Comparison of ENCODE assay signal across 8 cellular contexts in genomic region chrX:129843459-129844306, GRCh38. TPM values are rescaled to one million over a fixed set of nuclear protein-coding genes. Genes with fewer than 3 reads are reported as not detected.
DNase-seq lines count a peak whose midpoint lies in the region; ATAC-seq and TF ChIP-seq lines count a peak whose summit lies in the region.

Gene ZDHHC9, minus strand, starts transcription at chrX:129843886. Its CDS starts 1,941 bp downstream, at chrX:129841945.

- H3K9me3 ChIP-seq in AG04450 (ENCODE audit: control insufficient read depth, insufficient read depth, low read length) (peaks cover 2% of the 10 kb centered on the region; the same call in 1 of the 2 replicates), spleen (no peaks in the 10 kb centered on the region)

- peak; percentile 57 for DNase-seq in AG04450 (ENCODE audit: low read depth, low spot score)
- DNase-seq in NCI-H226, result peak; percentile 66
- DNase-seq in activated CD4-positive, CD25-positive, alpha-beta regulatory T cell (lab: John Stamatoyannopoulos, UW), result peak; percentile 51 to 70 (median 62)
- peak; percentile 18 to 95 (median 82) for DNase-seq in caudate nucleus (lab: John Stamatoyannopoulos, UW)
- peak; percentile 85 for DNase-seq in inferior parietal cortex (ENCODE audit: extremely low spot score)
- DNase-seq in spleen, result peak; percentile 94

- in situ Hi-C loops in GM18951 (cut with MboI; ENCODE audit: low sequenced_read_pairs, unreplicated experiment), result loop anchor here (25.0 kb wide), 1 partner anchor 206 kb away; no protein-coding TSS in a partner anchor

- POLR2A ChIA-PET in AG04450 (lab: Yijun Ruan, JAX), result interaction anchor here (0.6 to 0.7 kb wide), 3 partner anchors 10 to 203 kb away, joined by 3 to 4 read pairs (median 3); no protein-coding TSS in a partner anchor

- H3K27ac ChIP-seq in AG04450 (ENCODE audit: low read depth, low read length), result peak within 1 kb of the TSS; percentile 57
- peak within 1 kb of the TSS; percentile 36 for H3K27ac ChIP-seq in caudate nucleus (ENCODE audit: low read depth, low read length)
- H3K27ac ChIP-seq in spleen, result peak within 1 kb of the TSS in 7 of 8 donors; percentile 19 to 80 (median 72)

- CTCF ChIA-PET in AG04450 (lab: Charles Lee), result interaction anchor here (1.4 kb wide), 1 partner anchor 217 kb away, joined by 5 read pairs; no protein-coding TSS in a partner anchor

- intact Hi-C loops in spleen (cut with DNase I; ENCODE audit: low total_unique reads), result no loop called here

- H3K4me3 ChIP-seq in AG04450 (ENCODE audit: low read depth, low read length) (peak within 1 kb of the TSS; percentile 70), spleen (peak within 1 kb of the TSS; percentile 51 to 87 (median 64))

- ATAC-seq in HG03175 (IDR thresholded peaks at IDR 0.05; ENCODE audit: unreplicated experiment), result peak; percentile 100

- 0 to 43% (median 0%) methylated on average over 28 to 72 of the region's 72 CpGs for WGBS in spleen, 5 donors

- H3K27me3 ChIP-seq in AG04450 (ENCODE audit: control insufficient read depth, insufficient read depth, low read length) (peaks cover 2% of the 10 kb centered on the region), spleen (replicated peaks in 1 of 7) (no peaks in the 10 kb centered on the region)

- H3K36me3 ChIP-seq in spleen, result no peaks in the 10 kb centered on the region

- TF ChIP-seq POLR2A in GM18951 (IDR thresholded peaks at IDR 0.05; ENCODE audit: extremely low read depth, insufficient read depth, insufficient read length) (peak; percentile 40), spleen (IDR thresholded peaks at IDR 0.05) (no peak)

- TF ChIP-seq CTCF in AG04450 (IDR thresholded peaks at IDR 0.05; ENCODE audit: low read depth, low read length) (no peak), spleen (IDR thresholded peaks at IDR 0.05 in 8 of 11, conservative IDR thresholded peaks at IDR 0.05 in 3 of 11) (peak in 1 of 11 experiments; percentile 7)

- peaks cover 0 to 14% (median 6%) of the 10 kb centered on the region in 6 donors for H3K4me1 ChIP-seq in spleen

RNA-seq across cellular contexts. Expression of gene ZDHHC9, which starts in this region (rescaled TPM):
- 40.9 and 46.0 TPM in 2 replicates for polyA plus RNA-seq in AG04450 (2011; rRNA removed)
- polyA minus RNA-seq in AG04450 (2011; rRNA and poly(A)+ RNA removed), result 38.8 and 42.0 TPM in 2 replicates
- total RNA-seq in spleen, result 1 to 10 TPM; 4.9 to 9.2 (median 5.9) TPM
- polyA plus RNA-seq in spleen, result 1 to 10 TPM; 1.2 to 1.9 (median 1.9) TPM

Comparison
In these comparisons a context has a peak if more than half of its experiments do, and no peak if none do; other contexts are left out.
1. Peak in every context shown above with its lines: DNase-seq, ATAC-seq, H3K4me3 ChIP-seq and H3K27ac ChIP-seq.
2. RNA of gene ZDHHC9 (polyA plus RNA-seq): 40.9 to 46.0 TPM in AG04450; 1.2 to 1.9 TPM in spleen; every median in the first group is over 10 times any median in the second.